ENCODE assay signal across 9 cellular contexts in genomic region chr20:35303735-35304431, GRCh38. TPM values are rescaled to one million over a fixed set of nuclear protein-coding genes. Genes with fewer than 3 reads are reported as not detected.
DNase-seq lines count a peak whose midpoint lies in the region; ATAC-seq, FAIRE-seq and TF ChIP-seq lines count a peak whose summit lies in the region.
"Had no signal": no experiment of that assay in that cellular context is flagged by ENCODE, and none has a peak within 500 bp of the region (broad histone marks: within the 10 kb centered on the region; RNA-seq: fewer than 3 reads in every experiment).

No MANE protein-coding gene starts in this region.

- TF ChIP-seq POLR2A in H54 (IDR thresholded peaks at IDR 0.05; ENCODE audit: low read depth, low read length): no peak

- peak; percentile 93 for DNase-seq in DMS 273 (lab: John Stamatoyannopoulos, UW; ENCODE audit: unreplicated experiment)
- peak; percentile 77 for DNase-seq in NCI-H446 treated with DMSO at 0.1 percent for 48 hours (lab: John Stamatoyannopoulos, UW)
- DNase-seq in activated CD4-positive, alpha-beta T cell treated with anti-CD3 and anti-CD28 coated beads for 1 hour: peak; percentile 69
- peak; percentile 75 to 77 for DNase-seq in central memory CD8-positive, alpha-beta T cell (ENCODE audit: low spot score in 2 of 2)
- peak; percentile 78 to 87 for DNase-seq in left colon
- peak; percentile 88 for DNase-seq in stimulated activated CD4-positive, alpha-beta T cell treated with anti-CD3 and anti-CD28 coated beads, Interleukin-2, amount 100 ng/mL, for 48 hours
- no peak for DNase-seq in H54 (ENCODE audit: insufficient read length, low spot score)

- no peak overlapping the region for H3K4me3 Mint-ChIP-seq in central memory CD8-positive, alpha-beta T cell

- no peak overlapping the region for H3K27ac Mint-ChIP-seq in central memory CD8-positive, alpha-beta T cell (ENCODE audit: low read depth)

- H3K36me3 Mint-ChIP-seq in central memory CD8-positive, alpha-beta T cell (ENCODE audit: insufficient read depth): peaks cover 4% of the 10 kb centered on the region

- peaks cover 10% of the 10 kb centered on the region for H3K4me1 Mint-ChIP-seq in central memory CD8-positive, alpha-beta T cell

- H3K9me3 Mint-ChIP-seq in central memory CD8-positive, alpha-beta T cell: no peaks in the 10 kb centered on the region

- intact Hi-C loops in left colon (cut with DNase I, micrococcal nuclease): loop anchor here (5.0 to 10.0 kb wide), 2 partner anchors 131 to 143 kb away; partner anchors contain the start of gene GDF5 (in 1 of the 2)

- no peaks in the 10 kb centered on the region for H3K27me3 Mint-ChIP-seq in central memory CD8-positive, alpha-beta T cell

- no peak for FAIRE-seq in H54 (lab: Jason Lieb, UNC)

- ATAC-seq in HG03108 (IDR thresholded peaks at IDR 0.05; ENCODE audit: unreplicated experiment) (peak; percentile 49), left colon (peak; percentile 80)
- peak; percentile 92 for ATAC-seq in central memory CD8-positive, alpha-beta T cell (replicated peaks; ENCODE audit: extremely low read depth, poor library complexity, severe bottlenecking)

RNA-seq across cellular contexts. Expression of gene FAM83C, which starts 11.7 kb away (rescaled TPM):
- total RNA-seq in left colon: under 1 TPM in 1 of 2 donors, not detected in 1; 0.20 TPM
- total RNA-seq: activated CD8-positive, alpha-beta memory T cell treated with anti-CD3 and anti-CD28 coated beads for 36 hours had no signal

RNA-seq across cellular contexts. Expression of gene EIF6, which starts 19.3 kb away (rescaled TPM):
- 100 to 1,000 TPM; 199 to 225 TPM for total RNA-seq in left colon

RNA-seq across cellular contexts. Expression of gene MMP24OS, which starts 26.0 kb away (rescaled TPM):
- total RNA-seq in left colon: 100 to 1,000 TPM; 109 to 140 TPM
